In genomic region chr6:10389739-10390494, GRCh38 we compare ENCODE assay signal across 1 cellular context.
A peak's percentile ranks its signal among the peaks of the same experiment; 100 is the strongest.
TF ChIP-seq lines count a peak whose summit lies in the region.

No MANE protein-coding gene starts in this region.

TF ChIP-seq in K562, 482 proteins besides CTCF, POLR2A, EP300 and RAD21:
- TF ChIP-seq DNMT1 (IDR thresholded peaks at IDR 0.05): no peak
- no peak for TF ChIP-seq KAT2B (IDR thresholded peaks at IDR 0.05; ENCODE audit: low read depth, low read length)
- TF ChIP-seq ELF1 (tag; IDR thresholded peaks at IDR 0.05): no peak
- TF ChIP-seq JUNB (CRISPR knock-in tag; conservative IDR thresholded peaks at IDR 0.05): no peak
- 0 out of 2 replicates have a peak, but pooled peaks have one; percentile 26 for TF ChIP-seq ZBTB33 (CRISPR knock-in tag; IDR thresholded peaks at IDR 0.05)
- TF ChIP-seq NR2C1 (IDR thresholded peaks at IDR 0.05): peak; percentile 64
- peak; percentile 66 for TF ChIP-seq NR2C1 (tag; IDR thresholded peaks at IDR 0.05)
- TF ChIP-seq GABPB2 (CRISPR knock-in tag; conservative IDR thresholded peaks at IDR 0.05): no peak
- no peak for TF ChIP-seq CBFB (CRISPR knock-in tag; IDR thresholded peaks at IDR 0.05)
- no peak for TF ChIP-seq NR2C2 (CRISPR knock-in tag; IDR thresholded peaks at IDR 0.05)
- TF ChIP-seq NR2C2 (tag; IDR thresholded peaks at IDR 0.05): peak; percentile 47; the same call in 1 of the 2 replicates
- no peak for TF ChIP-seq SIRT6 (IDR thresholded peaks at IDR 0.05; ENCODE audit: low read depth, low read length)
- no peak for TF ChIP-seq SMAD4 (CRISPR knock-in tag; conservative IDR thresholded peaks at IDR 0.05)
